In genomic region chrX:97372006-97372766, GRCh38 we compare ENCODE assay signal across 13 cellular contexts.
DNase-seq lines count a peak whose midpoint lies in the region; ATAC-seq and TF ChIP-seq lines count a peak whose summit lies in the region.
"Had no signal": no experiment of that assay in that cellular context is flagged by ENCODE, and none has a peak within 500 bp of the region (broad histone marks: within the 10 kb centered on the region; RNA-seq: fewer than 3 reads in every experiment).

No MANE protein-coding gene starts in this region.

- no peak for TF ChIP-seq CTCF in adrenal gland (IDR thresholded peaks at IDR 0.05)
- TF ChIP-seq CTCF in retinal pigment epithelial cell (conservative IDR thresholded peaks at IDR 0.05; ENCODE audit: low read depth, low read length) = no peak
- TF ChIP-seq CTCF in Peyer's patch (IDR thresholded peaks at IDR 0.05) = no peak

- peaks cover 63% of the 10 kb centered on the region for H3K4me1 ChIP-seq in Karpas-422 (ENCODE audit: low read length)
- no peaks in the 10 kb centered on the region for H3K4me1 ChIP-seq in adrenal gland (replicated peaks in 1 of 2)
- H3K4me1 ChIP-seq in Peyer's patch = no peaks in the 10 kb centered on the region

- no peak for ATAC-seq in HG03520 (IDR thresholded peaks at IDR 0.05; ENCODE audit: unreplicated experiment)

- H3K4me2 ChIP-seq in Karpas-422 (ENCODE audit: low read depth, low read length, poor library complexity, severe bottlenecking) = peak overlapping the region; percentile 59
- H3K4me2 ChIP-seq: KMS-11 had no signal

- no peaks in the 10 kb centered on the region for H3K9me3 ChIP-seq in Karpas-422 (ENCODE audit: low read length)
- no peaks in the 10 kb centered on the region for H3K9me3 ChIP-seq in adrenal gland (replicated peaks in 1 of 3)
- no peaks in the 10 kb centered on the region for H3K9me3 ChIP-seq in Peyer's patch
- H3K9me3 ChIP-seq: MG63 had no signal

- TF ChIP-seq POLR2A in adrenal gland (IDR thresholded peaks at IDR 0.05) = no peak
- TF ChIP-seq POLR2A in Peyer's patch (IDR thresholded peaks at IDR 0.05) = no peak

- 60 to 74% (median 69%) methylated on average over 6 of the region's 6 CpGs for WGBS in adrenal gland, 4 donors

- H3K36me3 ChIP-seq in Karpas-422 (ENCODE audit: insufficient read depth, low read length) (no peaks in the 10 kb centered on the region), adrenal gland (replicated peaks in 1 of 2) (no peaks in the 10 kb centered on the region), Peyer's patch (no peaks in the 10 kb centered on the region)
- H3K36me3 ChIP-seq: MG63 had no signal

- H3K27me3 ChIP-seq in Karpas-422 (ENCODE audit: low read length) (no peaks in the 10 kb centered on the region), adrenal gland (peaks cover 5% of the 10 kb centered on the region), Peyer's patch (no peaks in the 10 kb centered on the region)
- H3K27me3 ChIP-seq: MG63 had no signal

- intact Hi-C loops in adrenal gland (cut with DNase I) = no loop called here

- H3K79me2 ChIP-seq in Karpas-422 (ENCODE audit: low read length) = no peaks in the 10 kb centered on the region

- H3K4me3 ChIP-seq in Karpas-422 (ENCODE audit: low read length) (peak overlapping the region; percentile 45), adrenal gland (no peak overlapping the region), retinal pigment epithelial cell (ENCODE audit: low read length) (no peak overlapping the region), Peyer's patch (no peak overlapping the region)
- H3K4me3 ChIP-seq: MG63 had no signal

- no peak overlapping the region for H2AFZ ChIP-seq in Karpas-422 (ENCODE audit: low read length)

- H3K9ac ChIP-seq in Karpas-422 (ENCODE audit: low read length) = peak overlapping the region; percentile 67
- H3K9ac ChIP-seq: KMS-11 had no signal

- H3K27ac ChIP-seq in Karpas-422 (ENCODE audit: low read length) (peak overlapping the region; percentile 98), adrenal gland (no peak overlapping the region), Peyer's patch (no peak overlapping the region)
- H3K27ac ChIP-seq: KMS-11 had no signal

- H4K20me1 ChIP-seq in Karpas-422 (ENCODE audit: insufficient read depth, low read depth, low read length) = no peaks in the 10 kb centered on the region

- no peaks in the 10 kb centered on the region for H3K9me2 ChIP-seq in Karpas-422 (replicated peaks; ENCODE audit: insufficient read depth, low read length)

- DNase-seq in Karpas-422 = peak; percentile 92
- DNase-seq in NCI-H2107 (lab: John Stamatoyannopoulos, UW) = peak; percentile 5
- DNase-seq in adrenal gland = peak in 5 of 7 donors; percentile 26 to 49 (median 33)
- peak; percentile 39 for DNase-seq in retinal pigment epithelial cell (ENCODE audit: low read depth)
- no peak for DNase-seq in DMS53 (lab: John Stamatoyannopoulos, UW)
- no peak for DNase-seq in Peyer's patch
- DNase-seq: CD4-positive, CD25-positive, alpha-beta regulatory T cell; MG63; NCI-H1092; NCI-H2171 treated with DMSO at 0.1 percent for 48 hours; NCI-H524 had no signal

Comparison
In these comparisons a context has a peak if more than half of its experiments do, and no peak if none do; other contexts are left out.
1. DNase-seq: peak in Karpas-422 (single experiment), NCI-H2107 (single experiment), adrenal gland (5 of 7) and retinal pigment epithelial cell (single experiment); none in DMS53 (single experiment) and Peyer's patch (0 of 3).